13 cellular contexts compared by ENCODE assay signal in genomic region chr10:102500621-102501149, GRCh38. TPM values are rescaled to one million over a fixed set of nuclear protein-coding genes. Genes with fewer than 3 reads are reported as not detected.
DNase-seq lines count a peak whose midpoint lies in the region; ATAC-seq and TF ChIP-seq lines count a peak whose summit lies in the region.
"Had no signal": no experiment of that assay in that cellular context is flagged by ENCODE, and none has a peak within 500 bp of the region (broad histone marks: within the 10 kb centered on the region; RNA-seq: fewer than 3 reads in every experiment).

No MANE protein-coding gene starts in this region.

- H3K27me3 Mint-ChIP-seq in endodermal cell (ENCODE audit: insufficient read depth) = peaks cover 8% of the 10 kb centered on the region

- CTCF ChIA-PET in AG04450 (lab: Charles Lee) = interaction anchor here (0.8 to 1.6 kb wide), 5 partner anchors 21 to 107 kb away, joined by 3 to 14 read pairs (median 5); no protein-coding TSS in a partner anchor

- H3K27ac ChIP-seq in AG04450 (ENCODE audit: low read depth, low read length) (no peak overlapping the region), HUES64 (ENCODE audit: low read depth, low read length) (no peak overlapping the region), endodermal cell (ENCODE audit: low read depth, low read length) (no peak overlapping the region), neutrophil (no peak overlapping the region), vagina (no peak overlapping the region)

- H3K4me1 ChIP-seq in HUES64 (ENCODE audit: insufficient read depth, low read length) = peaks cover 14% of the 10 kb centered on the region; the same call in 1 of the 2 replicates
- peaks cover 8% of the 10 kb centered on the region for H3K4me1 ChIP-seq in endodermal cell (ENCODE audit: control insufficient read depth, insufficient read depth, low read length)
- peaks cover 49 to 50% of the 10 kb centered on the region in 2 experiments for H3K4me1 ChIP-seq in neutrophil (ENCODE audit: control insufficient read depth in 1 of 2, insufficient read depth in 1 of 2, low read depth in 1 of 2, low read length in 1 of 2)
- H3K4me1 ChIP-seq in vagina = peaks cover 54% of the 10 kb centered on the region

- H3K9ac ChIP-seq in HUES64 (ENCODE audit: low read depth, low read length) (no peak overlapping the region), endodermal cell (ENCODE audit: extremely low read depth, low read length, poor library complexity, severe bottlenecking) (no peak overlapping the region)

- H3K9me3 ChIP-seq in AG04450 (ENCODE audit: control insufficient read depth, insufficient read depth, low read length) (no peaks in the 10 kb centered on the region; the same call in 1 of the 2 replicates), HUES64 (ENCODE audit: insufficient read depth, low read depth, low read length) (no peaks in the 10 kb centered on the region), endodermal cell (ENCODE audit: control insufficient read depth, low read length) (no peaks in the 10 kb centered on the region), neutrophil (no peaks in the 10 kb centered on the region), vagina (no peaks in the 10 kb centered on the region)
- H3K9me3 ChIP-seq: body of pancreas, SJSA1 had no signal

- peaks cover 9% of the 10 kb centered on the region for H3K4me1 Mint-ChIP-seq in endodermal cell

- H3K9me3 Mint-ChIP-seq in endodermal cell = no peaks in the 10 kb centered on the region

- H3K4me3 ChIP-seq in AG04450 (ENCODE audit: low read depth, low read length) (peak overlapping the region; percentile 21; the same call in 1 of the 2 replicates), HUES64 (ENCODE audit: low read length) (peak overlapping the region; percentile 82; the same call in 1 of the 2 replicates), endodermal cell (ENCODE audit: low read length) (peak overlapping the region; percentile 99), neutrophil (ENCODE audit: low read depth in 1 of 2, low read length in 1 of 2) (peak overlapping the region; percentile 65 to 100), vagina (no peak overlapping the region)

- ATAC-seq in left colon (no peak), GM21367 (IDR thresholded peaks at IDR 0.05; ENCODE audit: unreplicated experiment) (no peak), HG03442 (IDR thresholded peaks at IDR 0.05; ENCODE audit: unreplicated experiment) (no peak)
- ATAC-seq: activated CD4-positive, CD25-positive, alpha-beta regulatory T cell treated with anti-CD3 and anti-CD28 coated beads, Interleukin-2, amount 50 U/mL, for 24 hours; body of pancreas had no signal

- TF ChIP-seq CTCF in AG04450 (IDR thresholded peaks at IDR 0.05; ENCODE audit: low read depth, low read length) (no peak), endodermal cell (conservative IDR thresholded peaks at IDR 0.05) (no peak), neutrophil (IDR thresholded peaks at IDR 0.05) (no peak), vagina (IDR thresholded peaks at IDR 0.05) (no peak)

- H3K27me3 ChIP-seq in AG04450 (ENCODE audit: control insufficient read depth, insufficient read depth, low read length) (no peaks in the 10 kb centered on the region), HUES64 (ENCODE audit: insufficient read depth, low read length) (peaks cover 11% of the 10 kb centered on the region), endodermal cell (ENCODE audit: control insufficient read depth, insufficient read depth, low read length, poor library complexity, severe bottlenecking) (no peaks in the 10 kb centered on the region), neutrophil (no peaks in the 10 kb centered on the region), vagina (no peaks in the 10 kb centered on the region)
- H3K27me3 ChIP-seq: body of pancreas, SJSA1 had no signal

- no peak overlapping the region for H3K4me3 Mint-ChIP-seq in endodermal cell

- intact Hi-C loops in vagina (cut with DNase I) (loop anchor here (5.0 kb wide), 2 partner anchors 82 to 142 kb away; partner anchors contain the start of gene TRIM8), left colon (cut with DNase I, micrococcal nuclease) (loop anchor here (5.0 to 10.0 kb wide), 2 partner anchors 84 to 212 kb away; partner anchors contain the start of genes ARL3 (in 1 of the 2) and SFXN2 (in 1 of the 2))

- H3K27ac Mint-ChIP-seq in endodermal cell = no peak overlapping the region

- WGBS in HUES64 = 97% methylated on average over 13 of the region's 13 CpGs
- 92 to 96% methylated on average over 6 to 13 of the region's 13 CpGs for WGBS in endodermal cell (ENCODE audit: insufficient coverage in 1 of 2, insufficient read length in 1 of 2), 2 experiments

- H3K36me3 Mint-ChIP-seq in endodermal cell (ENCODE audit: low read depth) = peaks cover 7% of the 10 kb centered on the region

- DNase-seq in AG04450 (ENCODE audit: low read depth, low spot score) (no peak), endodermal cell (no peak), vagina (ENCODE audit: extremely low spot score in 2 of 2) (no peak), left colon (no peak)
- DNase-seq: body of pancreas, NCI-H1436, NCI-H526 had no signal

- no peak for TF ChIP-seq POLR2A in vagina (IDR thresholded peaks at IDR 0.05)

- POLR2A ChIA-PET in AG04450 (lab: Yijun Ruan, JAX) = interaction anchor here (0.6 kb wide), 1 partner anchor 292 kb away, joined by 5 read pairs; no protein-coding TSS in a partner anchor

- H3K36me3 ChIP-seq in HUES64 (ENCODE audit: insufficient read depth, low read length) (no peaks in the 10 kb centered on the region), endodermal cell (ENCODE audit: control insufficient read depth, insufficient read depth, low read length) (peaks cover 16% of the 10 kb centered on the region), neutrophil (no peaks in the 10 kb centered on the region), vagina (no peaks in the 10 kb centered on the region)

RNA-seq across cellular contexts. Expression of gene ACTR1A, which starts 1.8 kb away (rescaled TPM):
- polyA plus RNA-seq in AG04450 (2011; rRNA removed) = 164 and 192 TPM in 2 replicates
- polyA minus RNA-seq in AG04450 (2011; rRNA and poly(A)+ RNA removed) = 219 and 281 TPM in 2 replicates
- polyA plus RNA-seq in HUES64 (2013, experiment 1 of 2) = 76.3 TPM
- polyA plus RNA-seq in HUES64 (2013, experiment 2 of 2) = 81.5 TPM
- total RNA-seq in endodermal cell = 100 to 1,000 TPM in 1 of 2 donors, 10 to 100 TPM in 1; 91.6 to 114 TPM
- polyA plus RNA-seq in endodermal cell (2013, experiment 1 of 2) = 128 TPM
- polyA plus RNA-seq in endodermal cell (2013, experiment 2 of 2) = 120 TPM
- 74.2 TPM for total RNA-seq in vagina
- 10 to 100 TPM; 78.8 to 79.6 TPM for total RNA-seq in left colon

RNA-seq across cellular contexts. Expression of gene SUFU, which starts 3.1 kb away (rescaled TPM):
- 11.0 and 13.2 TPM in 2 replicates for polyA plus RNA-seq in AG04450 (2011; rRNA removed)
- 18.2 and 23.7 TPM in 2 replicates for polyA minus RNA-seq in AG04450 (2011; rRNA and poly(A)+ RNA removed)
- polyA plus RNA-seq in HUES64 (2013, experiment 1 of 2) = 8.1 TPM
- 8.8 TPM for polyA plus RNA-seq in HUES64 (2013, experiment 2 of 2)
- 10 to 100 TPM; 19.1 to 20.6 TPM for total RNA-seq in endodermal cell
- 18.1 TPM for polyA plus RNA-seq in endodermal cell (2013, experiment 1 of 2)
- polyA plus RNA-seq in endodermal cell (2013, experiment 2 of 2) = 17.4 TPM
- total RNA-seq in vagina = 12.5 TPM
- 1 to 10 TPM; 8.0 to 9.3 TPM for total RNA-seq in left colon

RNA-seq across cellular contexts. Expression of gene C10orf95, which starts 49.3 kb away (rescaled TPM):
- polyA plus RNA-seq in AG04450 (2011; rRNA removed) = 0.06 TPM in 1 of 2 replicates, not detected in the other
- polyA minus RNA-seq in AG04450 (2011; rRNA and poly(A)+ RNA removed) = not detected in 2 replicates
- 0.15 TPM for polyA plus RNA-seq in HUES64 (2013, experiment 1 of 2)
- polyA plus RNA-seq in HUES64 (2013, experiment 2 of 2) = 0.44 TPM
- total RNA-seq in endodermal cell = under 1 TPM; 0.35 to 0.93 TPM
- polyA plus RNA-seq in endodermal cell (2013, experiment 1 of 2) = not detected
- polyA plus RNA-seq in endodermal cell (2013, experiment 2 of 2) = 0.25 TPM
- not detected for total RNA-seq in vagina
- 1 to 10 TPM; 2.1 to 2.2 TPM for total RNA-seq in left colon
- total RNA-seq: SJSA1 had no signal

Comparison
In these comparisons a context has a peak if more than half of its experiments do, and no peak if none do; other contexts are left out.
1. H3K4me3 ChIP-seq: peak in AG04450 (single experiment), HUES64 (single experiment), endodermal cell (single experiment) and neutrophil (2 of 2); none in vagina (0 of 2).